ENCODE assay signal across 8 cellular contexts in the genomic region with DNA sequence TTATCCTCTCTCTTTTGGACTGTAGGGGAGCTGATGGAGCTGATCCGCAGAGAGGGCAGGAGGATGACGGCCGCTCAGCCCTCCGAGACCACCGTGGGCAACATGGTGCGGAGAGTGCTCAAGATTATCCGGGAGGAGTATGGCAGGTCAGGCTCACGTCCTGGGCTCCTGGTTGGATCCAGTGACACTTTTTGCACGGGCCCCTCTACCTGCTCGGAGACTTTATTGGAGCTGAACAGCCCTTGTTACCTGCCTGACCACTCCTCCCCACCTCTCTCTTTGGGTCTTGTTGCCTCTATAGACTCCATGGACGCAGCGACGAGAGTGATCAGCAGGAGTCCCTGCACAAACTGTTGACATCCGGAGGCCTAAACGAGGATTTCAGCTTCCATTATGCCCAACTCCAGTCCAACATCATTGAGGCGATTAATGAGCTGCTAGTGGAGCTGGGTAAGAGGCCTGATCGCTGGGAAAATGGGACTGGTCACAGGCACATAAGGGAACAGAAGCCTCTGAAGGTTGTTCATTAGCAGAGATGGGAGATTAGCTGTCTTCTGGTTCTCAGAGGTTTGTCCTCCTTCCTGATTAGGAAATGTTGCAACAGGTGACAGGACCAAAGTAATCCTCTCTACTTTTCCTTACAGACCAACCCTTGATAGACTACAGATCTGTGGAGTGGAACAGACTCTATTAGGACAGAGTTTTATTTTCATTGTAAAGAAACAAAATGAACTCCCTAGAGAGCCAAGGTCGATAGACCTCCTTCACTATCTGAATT. TPM values are rescaled to one million over a fixed set of nuclear protein-coding genes. Genes with fewer than 3 reads are reported as not detected.
DNase-seq lines count a peak whose midpoint lies in the region; ATAC-seq and TF ChIP-seq lines count a peak whose summit lies in the region.

No MANE protein-coding gene starts in this region.

- H3K27me3 Mint-ChIP-seq in endothelial cell (ENCODE audit: unreplicated experiment) = peaks cover 3% of the 10 kb centered on the region

- H2AFZ ChIP-seq in osteoblast (ENCODE audit: low read length) = peak overlapping the region; percentile 98

- CTCF ChIA-PET in Panc1 (lab: Charles Lee) = no interaction called here

- ATAC-seq in Panc1 (peak; percentile 2; the same call in 1 of the 2 replicates), HG02588 (IDR thresholded peaks at IDR 0.05; ENCODE audit: unreplicated experiment) (no peak)

- H3K9me3 Mint-ChIP-seq in endothelial cell (ENCODE audit: unreplicated experiment) = no peaks in the 10 kb centered on the region

- intact Hi-C loops in Panc1 (cut with micrococcal nuclease; ENCODE audit: unreplicated experiment) = loop anchor here (10.0 kb wide), 1 partner anchor 59 kb away; no protein-coding TSS in a partner anchor

- H3K27me3 ChIP-seq in Panc1 (ENCODE audit: control insufficient read depth, insufficient read depth, low read length) = no peaks in the 10 kb centered on the region
- no peaks in the 10 kb centered on the region for H3K27me3 ChIP-seq in osteoblast (ENCODE audit: insufficient read depth, low read length)

- H3K4me2 ChIP-seq in osteoblast (ENCODE audit: insufficient read depth, low read length) = peak overlapping the region; percentile 90

- H3K4me3 Mint-ChIP-seq in endothelial cell (ENCODE audit: unreplicated experiment) = peak overlapping the region; percentile 98

- H3K4me1 Mint-ChIP-seq in endothelial cell (ENCODE audit: unreplicated experiment) = peaks cover 20% of the 10 kb centered on the region

- H3K79me2 ChIP-seq in osteoblast (ENCODE audit: insufficient read depth, low read length) = peaks cover 34% of the 10 kb centered on the region

- H3K4me3 ChIP-seq in GM12865 (ENCODE audit: low read depth, low read length) (peak overlapping the region; percentile 90), Panc1 (ENCODE audit: low read depth in 2 of 2, low read length in 2 of 2) (peak overlapping the region; percentile 86 to 92), osteoblast (ENCODE audit: insufficient read depth, low read length) (peak overlapping the region; percentile 98)

- H3K36me3 Mint-ChIP-seq in endothelial cell (ENCODE audit: low read depth, unreplicated experiment) = peaks cover 16% of the 10 kb centered on the region

- DNase-seq in GM12865 (ENCODE audit: low read depth) (no peak), Panc1 (ENCODE audit: low read depth, low spot score) (no peak), endothelial cell (ENCODE audit: low spot score) (peak; percentile 7), osteoblast (ENCODE audit: insufficient read length, low spot score, missing footprints) (no peak), RPMI8226 (no peak), NCI-H524 (lab: John Stamatoyannopoulos, UW) (no peak), NOMO-1 (lab: John Stamatoyannopoulos, UW; ENCODE audit: unreplicated experiment in 2 of 2) (no peak)

- peak overlapping the region; percentile 91 for H3K27ac Mint-ChIP-seq in endothelial cell (ENCODE audit: unreplicated experiment)

- TF ChIP-seq CTCF in GM12865 (IDR thresholded peaks at IDR 0.05; ENCODE audit: insufficient read depth, low read depth, low read length, missing control alignments) = no peak
- no peak for TF ChIP-seq CTCF in Panc1 (IDR thresholded peaks at IDR 0.05)
- no peak for TF ChIP-seq CTCF in endothelial cell (IDR thresholded peaks at IDR 0.05; ENCODE audit: unreplicated experiment)
- no peak for TF ChIP-seq CTCF in osteoblast (IDR thresholded peaks at IDR 0.05; ENCODE audit: extremely low read depth, low read depth, low read length)

- in situ Hi-C loops in Panc1 (cut with HindIII; ENCODE audit: low pct_unique_long_range_greater_than_20kb, low sequenced_read_pairs) = no loop called here

- BruUV-seq in Panc1 (replicated peaks; lab: Mats Ljungman, UMichigan) = no TSS peak

- H3K36me3 ChIP-seq in Panc1 (ENCODE audit: control insufficient read depth, insufficient read depth, low read length) (peaks cover 11% of the 10 kb centered on the region), osteoblast (ENCODE audit: insufficient read depth, low read length) (peaks cover 36% of the 10 kb centered on the region)

- POLR2A ChIA-PET in Panc1 (lab: Charles Lee) = no interaction called here

- H4K20me1 ChIP-seq in osteoblast (ENCODE audit: insufficient read depth, low read length) = peaks cover 6% of the 10 kb centered on the region

- peak overlapping the region; percentile 82 for H3K27ac ChIP-seq in Panc1 (ENCODE audit: low read length)
- H3K27ac ChIP-seq in osteoblast (ENCODE audit: low read depth, low read length) = peak overlapping the region; percentile 73

- H3K4me1 ChIP-seq in Panc1 (ENCODE audit: control insufficient read depth, insufficient read depth, low read length) (peaks cover 8% of the 10 kb centered on the region; the same call in 1 of the 2 replicates), osteoblast (ENCODE audit: insufficient read depth, low read length) (peaks cover 8% of the 10 kb centered on the region)

- H3K9me3 ChIP-seq in Panc1 (ENCODE audit: control insufficient read depth, insufficient read depth, low read depth, low read length) = no peaks in the 10 kb centered on the region; the same call in 1 of the 2 replicates
- no peaks in the 10 kb centered on the region for H3K9me3 ChIP-seq in osteoblast (ENCODE audit: low read depth, low read length)

RNA-seq across cellular contexts. Expression of gene EIF2B2, which starts 0.7 kb away (rescaled TPM):
- total RNA-seq in Panc1 (2021; ENCODE audit: unreplicated experiment) (37.5 TPM), endothelial cell (ENCODE audit: unreplicated experiment) (31.8 TPM), osteoblast (30.4 and 39.4 TPM in 2 replicates)
- 42.1 TPM for polyA plus RNA-seq in Panc1 (2012; ENCODE audit: insufficient read length)

RNA-seq across cellular contexts. Expression of gene MLH3, which starts 47.8 kb away (rescaled TPM):
- total RNA-seq in Panc1 (2021; ENCODE audit: unreplicated experiment) (17.0 TPM), endothelial cell (ENCODE audit: unreplicated experiment) (17.2 TPM), osteoblast (36.8 and 40.5 TPM in 2 replicates)
- polyA plus RNA-seq in Panc1 (2012; ENCODE audit: insufficient read length) = 14.3 TPM

RNA-seq across cellular contexts. Expression of gene PGF, which starts 48.0 kb away (rescaled TPM):
- total RNA-seq in Panc1 (2021; ENCODE audit: unreplicated experiment) = 7.3 TPM
- polyA plus RNA-seq in Panc1 (2012; ENCODE audit: insufficient read length) = 24.9 TPM
- total RNA-seq in endothelial cell (ENCODE audit: unreplicated experiment) = 6.5 TPM
- total RNA-seq in osteoblast = 16.3 and 24.5 TPM in 2 replicates
